10 cellular contexts compared by ENCODE assay signal in the genomic region with DNA sequence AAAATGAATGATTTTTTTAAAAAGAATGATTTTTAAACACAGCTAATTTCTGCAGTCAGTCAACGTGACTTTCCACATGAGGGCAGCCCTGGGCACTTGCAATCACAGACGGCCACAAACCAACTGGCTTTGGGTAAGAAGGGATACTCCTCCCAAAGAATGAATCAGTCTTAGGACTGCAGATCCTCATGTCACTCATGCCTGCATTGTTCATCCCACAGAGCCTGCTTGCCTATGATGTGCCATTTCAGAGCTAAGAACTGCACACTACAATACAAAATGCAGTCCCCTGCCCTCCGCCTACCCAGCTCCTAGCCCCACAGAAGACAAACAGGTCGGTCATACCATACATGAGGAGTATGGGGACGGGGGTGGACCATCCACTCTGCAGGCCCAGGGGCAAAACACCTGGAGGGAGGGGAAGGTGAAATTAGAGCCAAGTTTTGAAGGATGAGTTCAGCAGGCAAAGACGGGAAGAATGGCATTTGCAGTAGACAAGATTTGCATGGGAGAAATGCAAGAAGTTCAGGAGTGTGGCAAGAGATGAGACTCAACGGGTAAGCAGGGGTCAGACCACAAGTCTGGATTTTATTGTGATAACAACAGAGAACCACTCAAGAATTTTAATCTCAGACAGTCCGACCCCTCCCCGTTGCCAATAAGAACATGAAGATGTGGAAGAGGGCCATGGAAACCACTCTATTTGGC. TPM values are rescaled to one million over a fixed set of nuclear protein-coding genes. Genes with fewer than 3 reads are reported as not detected.
DNase-seq lines count a peak whose midpoint lies in the region; ATAC-seq and TF ChIP-seq lines count a peak whose summit lies in the region.
"Had no signal": no experiment of that assay in that cellular context is flagged by ENCODE, and none has a peak within 500 bp of the region (broad histone marks: within the 10 kb centered on the region; RNA-seq: fewer than 3 reads in every experiment).

No MANE protein-coding gene starts in this region.

- peak; percentile 11 for DNase-seq in NCI-H2171 treated with DMSO at 0.1 percent for 48 hours (lab: John Stamatoyannopoulos, UW)
- no peak for DNase-seq in NCI-H2171 (lab: John Stamatoyannopoulos, UW)
- peak; percentile 70 to 86 for DNase-seq in SJSA1 (ENCODE audit: low read depth in 1 of 2, low spot score in 2 of 2)
- DNase-seq in fibroblast of the aortic adventitia (ENCODE audit: low read depth), result peak; percentile 90
- DNase-seq in smooth muscle cell of the brain vasculature (ENCODE audit: low read depth, low spot score), result peak; percentile 49
- DNase-seq in KBM-7, result no peak
- no peak for DNase-seq in activated naive CD4-positive, alpha-beta T cell (lab: John Stamatoyannopoulos, UW)
- no peak for DNase-seq in CD8-positive, alpha-beta T cell
- DNase-seq: activated CD4-positive, CD25-positive, alpha-beta regulatory T cell treated with anti-CD3 and anti-CD28 coated beads, Interleukin-2, amount 50 U/mL, for 72 hours had no signal

- H3K36me3 Mint-ChIP-seq in CD8-positive, alpha-beta T cell, result peaks cover 13% of the 10 kb centered on the region

- no peaks in the 10 kb centered on the region for H3K9me3 Mint-ChIP-seq in CD8-positive, alpha-beta T cell

- peak; percentile 66 for TF ChIP-seq CTCF in fibroblast of the aortic adventitia (IDR thresholded peaks at IDR 0.05; ENCODE audit: insufficient read depth, low read length)
- TF ChIP-seq CTCF in CD8-positive, alpha-beta T cell (IDR thresholded peaks at IDR 0.05), result no peak

- H3K36me3 ChIP-seq in SJSA1, result peaks cover 16% of the 10 kb centered on the region
- H3K36me3 ChIP-seq in CD8-positive, alpha-beta T cell (ENCODE audit: insufficient read depth, low read length), result peaks cover 4% of the 10 kb centered on the region

- no peak overlapping the region for H3K4me3 Mint-ChIP-seq in CD8-positive, alpha-beta T cell

- H3K27me3 ChIP-seq in SJSA1 (replicated peaks), result no peaks in the 10 kb centered on the region
- H3K27me3 ChIP-seq in CD8-positive, alpha-beta T cell (ENCODE audit: insufficient read depth, low read length), result no peaks in the 10 kb centered on the region
- H3K27me3 ChIP-seq: BLaER1 had no signal

- POLR2A ChIA-PET in CD8-positive, alpha-beta T cell (lab: Charles Lee), result no interaction called here

- H3K4me3 ChIP-seq in SJSA1 (no peak overlapping the region), fibroblast of the aortic adventitia (ENCODE audit: low read depth, low read length) (no peak overlapping the region)
- H3K4me3 ChIP-seq in CD8-positive, alpha-beta T cell (ENCODE audit: low read depth, low read length), result no peak overlapping the region
- H3K4me3 ChIP-seq: BLaER1 had no signal

- H3K4me1 Mint-ChIP-seq in CD8-positive, alpha-beta T cell (ENCODE audit: low read depth), result peaks cover 34% of the 10 kb centered on the region

- in situ Hi-C loops in KBM-7 (cut with MboI; ENCODE audit: low pct_unique_long_range_greater_than_20kb, low sequenced_read_pairs), result no loop called here

- no peak overlapping the region for H3K27ac Mint-ChIP-seq in CD8-positive, alpha-beta T cell

- no peaks in the 10 kb centered on the region for H3K27me3 Mint-ChIP-seq in CD8-positive, alpha-beta T cell (ENCODE audit: low read depth)

- no peaks in the 10 kb centered on the region for H3K9me3 ChIP-seq in SJSA1 (replicated peaks)
- H3K9me3 ChIP-seq in CD8-positive, alpha-beta T cell (ENCODE audit: low read length), result no peaks in the 10 kb centered on the region

- no peak for ATAC-seq in CD8-positive, alpha-beta T cell

- H3K4me1 ChIP-seq in SJSA1 (replicated peaks), result peaks cover 70% of the 10 kb centered on the region
- no peaks in the 10 kb centered on the region for H3K4me1 ChIP-seq in CD8-positive, alpha-beta T cell (ENCODE audit: insufficient read depth, low read length)

- H3K27ac ChIP-seq in SJSA1, result peak overlapping the region; percentile 45
- no peak overlapping the region for H3K27ac ChIP-seq in CD8-positive, alpha-beta T cell (ENCODE audit: low read depth, low read length)
- H3K27ac ChIP-seq: BLaER1 had no signal

- intact Hi-C loops in CD8-positive, alpha-beta T cell (cut with DNase I, micrococcal nuclease), result no loop called here

- CTCF ChIA-PET in CD8-positive, alpha-beta T cell (lab: Charles Lee), result no interaction called here

RNA-seq across cellular contexts. Expression of a gene that starts 24.7 kb away (rescaled TPM):
- 98.3 and 100 TPM in 2 replicates for total RNA-seq in SJSA1 (2014; rRNA removed; shearing (Covaris generic))
- 35.2 and 48.3 TPM in 2 replicates for total RNA-seq in fibroblast of the aortic adventitia (ENCODE audit: low replicate concordance)
- total RNA-seq in CD8-positive, alpha-beta T cell, result 10 to 100 TPM; 16.8 to 18.5 TPM

Comparison
In these comparisons a context has a peak if more than half of its experiments do, and no peak if none do; other contexts are left out.
1. DNase-seq: peak in NCI-H2171 treated with DMSO at 0.1 percent for 48 hours (single experiment), SJSA1 (2 of 2), fibroblast of the aortic adventitia (single experiment) and smooth muscle cell of the brain vasculature (single experiment); none in NCI-H2171 (single experiment), KBM-7 (single experiment), activated naive CD4-positive, alpha-beta T cell (0 of 4) and CD8-positive, alpha-beta T cell (0 of 7).